9 cellular contexts compared by ENCODE assay signal in the genomic region with DNA sequence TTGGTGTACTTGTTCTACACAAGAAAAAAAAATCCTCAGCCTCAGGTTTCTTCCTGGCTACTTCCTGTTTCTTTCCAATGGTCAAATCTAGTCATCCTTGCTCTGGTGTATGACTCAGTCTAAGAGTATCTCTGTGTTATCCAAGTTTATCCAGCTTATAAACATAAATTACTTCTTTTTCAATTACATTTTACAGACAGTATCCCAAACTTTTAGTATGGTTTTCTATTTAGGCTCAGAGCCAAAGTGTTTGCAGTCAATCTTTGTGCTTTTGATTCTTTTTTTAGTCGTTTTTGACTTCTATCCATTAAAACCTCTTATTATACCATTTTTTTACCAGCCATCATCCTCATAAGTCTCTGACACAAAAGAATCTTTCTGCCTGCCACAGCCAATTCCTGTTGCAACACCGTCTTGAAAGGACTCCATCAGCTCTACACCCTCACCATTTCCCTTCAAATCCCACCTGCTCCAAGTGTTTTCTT.
DNase-seq lines count a peak whose midpoint lies in the region; ATAC-seq, FAIRE-seq and TF ChIP-seq lines count a peak whose summit lies in the region.
"Had no signal": no experiment of that assay in that cellular context is flagged by ENCODE, and none has a peak within 500 bp of the region (broad histone marks: within the 10 kb centered on the region; RNA-seq: fewer than 3 reads in every experiment).

No MANE protein-coding gene starts in this region.

- H3K4me1 ChIP-seq in keratinocyte (ENCODE audit: control insufficient read depth, extremely low read depth, insufficient read depth, low read length) (peaks cover 29% of the 10 kb centered on the region), tibial artery (peaks cover 0 to 23% (median 15%) of the 10 kb centered on the region in 4 donors)

- no peaks in the 10 kb centered on the region for H3K9me1 ChIP-seq in keratinocyte (ENCODE audit: control insufficient read depth, extremely low read depth, insufficient read depth, low read length)

- H3K9me3 Mint-ChIP-seq in progenitor cell of endocrine pancreas (ENCODE audit: low read depth) = peaks cover 4% of the 10 kb centered on the region

- no peak overlapping the region for H3K27ac Mint-ChIP-seq in progenitor cell of endocrine pancreas

- H3K4me3 ChIP-seq in keratinocyte (ENCODE audit: control insufficient read depth in 2 of 3, extremely low read depth in 1 of 3, insufficient read depth in 2 of 3, low read depth in 1 of 3, low read length in 3 of 3) (no peak overlapping the region), tibial artery (no peak overlapping the region)

- H4K20me1 ChIP-seq in keratinocyte (ENCODE audit: control insufficient read depth, extremely low read depth, insufficient read depth, low read length) = no peaks in the 10 kb centered on the region

- H3K4me3 Mint-ChIP-seq in progenitor cell of endocrine pancreas (ENCODE audit: low read depth) = no peak overlapping the region

- H2AFZ ChIP-seq in keratinocyte (ENCODE audit: control insufficient read depth, low read length) = no peak overlapping the region

- dilution Hi-C loops in keratinocyte (cut with MboI; ENCODE audit: extremely low pct_ligation_motif_present, low sequenced_read_pairs) = no loop called here

- H3K4me1 Mint-ChIP-seq in progenitor cell of endocrine pancreas (ENCODE audit: low read depth) = peaks cover 8% of the 10 kb centered on the region

- intact Hi-C loops in tibial artery (cut with DNase I; ENCODE audit: low total_unique reads) = loop anchor here (10.0 kb wide), 1 partner anchor 227 kb away; no protein-coding TSS in a partner anchor

- TF ChIP-seq CTCF in keratinocyte (optimal IDR thresholded peaks at IDR 0.05 in 1 of 3, IDR thresholded peaks at IDR 0.05 in 1 of 3, conservative IDR thresholded peaks at IDR 0.05 in 1 of 3; ENCODE audit: extremely low read depth in 1 of 3, insufficient read depth in 2 of 3, low read length in 3 of 3) = no peak
- no peak for TF ChIP-seq CTCF in tibial artery (IDR thresholded peaks at IDR 0.05)
- TF ChIP-seq CTCF in progenitor cell of endocrine pancreas (IDR thresholded peaks at IDR 0.05; ENCODE audit: unreplicated experiment) = no peak

- H3K36me3 ChIP-seq in keratinocyte (ENCODE audit: control insufficient read depth in 2 of 2, extremely low read depth in 1 of 2, insufficient read depth in 2 of 2, low read length in 2 of 2) (no peaks in the 10 kb centered on the region), tibial artery (no peaks in the 10 kb centered on the region)

- DNase-seq in HTR-8/SVneo (ENCODE audit: insufficient read length, low spot score) (peak; percentile 71), astrocyte of the hippocampus (ENCODE audit: low read depth, low spot score) (peak; percentile 67), keratinocyte (ENCODE audit: low read depth, low spot score) (no peak), tibial artery (peak in 1 of 2 donors; percentile 41), DMS79 (lab: John Stamatoyannopoulos, UW) (no peak), progenitor cell of endocrine pancreas (ENCODE audit: low spot score, unreplicated experiment) (no peak)
- DNase-seq: NCI-H526 had no signal

- H3K27me3 ChIP-seq in keratinocyte (ENCODE audit: control insufficient read depth, extremely low read depth, insufficient read depth, low read length) (no peaks in the 10 kb centered on the region), tibial artery (no peaks in the 10 kb centered on the region)

- FAIRE-seq in HTR-8/SVneo (lab: Jason Lieb, UNC) (peak; percentile 28), keratinocyte (lab: Jason Lieb, UNC) (peak; percentile 55)

- H3K9ac ChIP-seq in keratinocyte (ENCODE audit: control insufficient read depth, extremely low read depth, insufficient read depth, low read length) = no peak overlapping the region

- H3K27ac ChIP-seq in keratinocyte (ENCODE audit: control insufficient read depth, insufficient read depth, low read length) = peak overlapping the region; percentile 15
- H3K27ac ChIP-seq in tibial artery = peak overlapping the region; percentile 70 to 80

- no peaks in the 10 kb centered on the region for H3K79me2 ChIP-seq in keratinocyte (ENCODE audit: control insufficient read depth, insufficient read depth, low read length)

- H3K36me3 Mint-ChIP-seq in progenitor cell of endocrine pancreas (ENCODE audit: insufficient read depth) = no peaks in the 10 kb centered on the region

- ATAC-seq in GM19328 (IDR thresholded peaks at IDR 0.05; ENCODE audit: unreplicated experiment) = no peak
- ATAC-seq in HG02678 (IDR thresholded peaks at IDR 0.05; ENCODE audit: unreplicated experiment) = no peak

- H3K4me2 ChIP-seq in keratinocyte (ENCODE audit: control insufficient read depth, extremely low read depth, insufficient read depth, low read depth, low read length) = peak overlapping the region; percentile 54

- no peaks in the 10 kb centered on the region for H3K27me3 Mint-ChIP-seq in progenitor cell of endocrine pancreas

- no peaks in the 10 kb centered on the region for H3K9me3 ChIP-seq in keratinocyte (ENCODE audit: control insufficient read depth, low read depth, low read length)
- no peaks in the 10 kb centered on the region for H3K9me3 ChIP-seq in tibial artery

Comparison
In these comparisons a context has a peak if more than half of its experiments do, and no peak if none do; other contexts are left out.
1. DNase-seq: peak in HTR-8/SVneo (single experiment) and astrocyte of the hippocampus (single experiment); none in keratinocyte (single experiment), DMS79 (single experiment) and progenitor cell of endocrine pancreas (single experiment).